8 cellular contexts compared by ENCODE assay signal in genomic region chr12:34123092-34123491, GRCh38.
DNase-seq lines count a peak whose midpoint lies in the region; FAIRE-seq and TF ChIP-seq lines count a peak whose summit lies in the region.
"Not testable (repeated sequence)": the region's sequence is repeated elsewhere in the genome, so short reads cannot be mapped to it uniquely, and the experiment has no call there.

No MANE protein-coding gene starts in this region.

- not testable (repeated sequence) for H3K4me3 ChIP-seq in fibroblast of villous mesenchyme (ENCODE audit: low read depth, low read length)

- H3K27ac Mint-ChIP-seq in activated naive CD4-positive, alpha-beta T cell treated with anti-CD3 and anti-CD28 coated beads for 36 hours; nephron: not testable (repeated sequence)

- H3K4me3 Mint-ChIP-seq in activated naive CD4-positive, alpha-beta T cell treated with anti-CD3 and anti-CD28 coated beads for 36 hours; nephron: not testable (repeated sequence)

- H3K9me3 Mint-ChIP-seq in activated naive CD4-positive, alpha-beta T cell treated with anti-CD3 and anti-CD28 coated beads for 36 hours: not testable (repeated sequence)
- H3K9me3 Mint-ChIP-seq in nephron: peaks cover 23% of the 10 kb centered on the region

- POLR2A ChIA-PET in HEK293T (lab: Yijun Ruan, JAX): not testable (repeated sequence)

- peak; percentile 94 for FAIRE-seq in urothelium cell line (lab: Jason Lieb, UNC)

- H3K27me3 Mint-ChIP-seq in activated naive CD4-positive, alpha-beta T cell treated with anti-CD3 and anti-CD28 coated beads for 36 hours (ENCODE audit: low read depth); nephron (ENCODE audit: low read depth): not testable (repeated sequence)

- TF ChIP-seq CTCF in fibroblast of villous mesenchyme (IDR thresholded peaks at IDR 0.05; ENCODE audit: insufficient read depth, low read depth, low read length): peak; percentile 83
- TF ChIP-seq CTCF in nephron (IDR thresholded peaks at IDR 0.05; ENCODE audit: unreplicated experiment in 3 of 3): peak; percentile 37 to 57 (median 56)

- not testable (repeated sequence) for H3K4me1 Mint-ChIP-seq in activated naive CD4-positive, alpha-beta T cell treated with anti-CD3 and anti-CD28 coated beads for 36 hours (ENCODE audit: low read depth); nephron

- intact Hi-C loops in activated naive CD4-positive, alpha-beta T cell treated with anti-CD3 and anti-CD28 coated beads for 36 hours (cut with micrococcal nuclease): loop anchor here (1.0 to 5.0 kb wide), 5 partner anchors 95 to 1366 kb away; partner anchors contain the start of gene YARS2

- in situ Hi-C loops in SK-MEL-5 (cut with HindIII; ENCODE audit: low pct_unique_long_range_greater_than_20kb, low sequenced_read_pairs): not testable (repeated sequence)

- CTCF ChIA-PET in HEK293T (lab: Yijun Ruan, JAX): interaction anchor here (0.9 kb wide), 1 partner anchor 39 kb away, joined by 3 read pairs; no protein-coding TSS in a partner anchor
- CTCF ChIA-PET in activated naive CD4-positive, alpha-beta T cell treated with anti-CD3 and anti-CD28 coated beads for 36 hours (lab: Charles Lee): interaction anchor here (0.6 to 1.8 kb wide), 15 partner anchors 8 to 1367 kb away, joined by 3 to 10 read pairs (median 4); partner anchors contain the start of gene YARS2

- not testable (repeated sequence) for H3K36me3 Mint-ChIP-seq in activated naive CD4-positive, alpha-beta T cell treated with anti-CD3 and anti-CD28 coated beads for 36 hours (ENCODE audit: low read depth); nephron (ENCODE audit: low read depth)

- DNase-seq in GDM1 (lab: John Stamatoyannopoulos, UW) (peak; percentile 2), HEK293T (ENCODE audit: extremely low spot score) (peak; percentile 46), MV-4-11 (lab: John Stamatoyannopoulos, UW) (peak; percentile 70), SK-MEL-5 (ENCODE audit: low read depth, low spot score) (peak; percentile 72), fibroblast of villous mesenchyme (ENCODE audit: low read depth) (peak; percentile 47), urothelium cell line (ENCODE audit: low spot score) (peak; percentile 74)
- peak; percentile 64 for DNase-seq in activated naive CD4-positive, alpha-beta T cell treated with anti-CD3 and anti-CD28 coated beads for 36 hours

Comparison
In these comparisons a context has a peak if more than half of its experiments do, and no peak if none do; other contexts are left out.
1. DNase-seq: peak in every context shown above with its lines; median percentile 74 in urothelium cell line; 72 in SK-MEL-5; 70 in MV-4-11; 64 in activated naive CD4-positive, alpha-beta T cell treated with anti-CD3 and anti-CD28 coated beads for 36 hours; 47 in fibroblast of villous mesenchyme; 46 in HEK293T; 2 in GDM1.